ENCODE assay signal across 10 cellular contexts in the genomic region with DNA sequence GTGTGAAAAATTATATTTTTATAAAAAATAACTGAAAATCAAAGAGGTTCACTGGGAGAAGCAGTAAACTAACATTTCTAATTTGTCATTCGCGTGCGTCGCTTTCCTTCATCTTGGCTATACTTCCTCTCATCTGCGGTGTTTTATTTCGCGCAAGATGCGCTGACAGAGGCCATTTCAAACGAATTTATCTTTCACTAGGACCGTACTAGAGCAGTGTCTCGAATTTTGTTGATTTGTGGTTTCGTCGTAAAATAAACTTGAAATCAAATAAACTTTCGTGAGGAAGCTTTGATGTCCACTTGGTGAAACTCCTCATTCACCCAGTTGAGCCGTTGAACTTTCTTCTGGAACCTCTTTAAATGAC.
DNase-seq lines count a peak whose midpoint lies in the region; ATAC-seq and TF ChIP-seq lines count a peak whose summit lies in the region.
"Had no signal": no experiment of that assay in that cellular context is flagged by ENCODE, and none has a peak within 500 bp of the region (broad histone marks: within the 10 kb centered on the region; RNA-seq: fewer than 3 reads in every experiment).

No MANE protein-coding gene starts in this region.

- intact Hi-C loops in activated CD4-positive, alpha-beta T cell treated with anti-CD3 and anti-CD28 coated beads, Interleukin-2, amount 10 ng/mL, durations not matched to agents 24 days and 14 days (cut with micrococcal nuclease), result loop anchor here (5.0 to 10.0 kb wide), 5 partner anchors 332 to 1830 kb away; a partner anchor contains a TSS
- intact Hi-C loops in body of pancreas (cut with DNase I), result no loop called here
- intact Hi-C loops in thyroid gland (cut with DNase I), result no loop called here

- no peak for TF ChIP-seq CTCF in body of pancreas (IDR thresholded peaks at IDR 0.05)
- TF ChIP-seq CTCF in thyroid gland (IDR thresholded peaks at IDR 0.05), result no peak

- no peak for TF ChIP-seq POLR2A in body of pancreas (IDR thresholded peaks at IDR 0.05)
- TF ChIP-seq POLR2A in thyroid gland (IDR thresholded peaks at IDR 0.05), result no peak

- H3K4me1 ChIP-seq in body of pancreas, result peaks cover 35% of the 10 kb centered on the region
- peaks cover 9 to 16% of the 10 kb centered on the region in 2 donors for H3K4me1 ChIP-seq in thyroid gland

- H3K4me3 Mint-ChIP-seq in activated CD4-positive, alpha-beta T cell treated with anti-CD3 and anti-CD28 coated beads, Interleukin-2, amount 10 ng/mL, durations not matched to agents 24 days and 14 days, result peak overlapping the region; percentile 34

- no peak for DNase-seq in activated CD4-positive, alpha-beta T cell treated with anti-CD3 and anti-CD28 coated beads, Interleukin-2, amount 10 ng/mL, durations not matched to agents 24 days and 14 days
- no peak for DNase-seq in activated CD4-positive, alpha-beta T cell treated with anti-CD3 and anti-CD28 coated beads, Interleukin-2, amount 50 U/mL, for 4 hours
- DNase-seq in body of pancreas (peak in 1 of 4 donors; percentile 12), medulla oblongata (ENCODE audit: extremely low spot score) (peak; percentile 17), thyroid gland (peak; percentile 3 to 8), RKO (ENCODE audit: low spot score) (no peak)
- DNase-seq: activated CD4-positive, CD25-positive, alpha-beta regulatory T cell treated with anti-CD3 and anti-CD28 coated beads, Interleukin-2, amount 50 U/mL, for 72 hours; occipital lobe had no signal

- H3K27me3 Mint-ChIP-seq in activated CD4-positive, alpha-beta T cell treated with anti-CD3 and anti-CD28 coated beads, Interleukin-2, amount 10 ng/mL, durations not matched to agents 24 days and 14 days, result peaks cover 73% of the 10 kb centered on the region

- H3K36me3 ChIP-seq in body of pancreas (replicated peaks in 1 of 2; ENCODE audit: insufficient read depth in 1 of 2, low read depth in 2 of 2) (no peaks in the 10 kb centered on the region), thyroid gland (no peaks in the 10 kb centered on the region)

- peak overlapping the region; percentile 1 to 96 (median 59) for H3K27ac ChIP-seq in body of pancreas
- H3K27ac ChIP-seq in thyroid gland, result peak overlapping the region; percentile 25 to 99 (median 98)

- H3K27ac Mint-ChIP-seq in activated CD4-positive, alpha-beta T cell treated with anti-CD3 and anti-CD28 coated beads, Interleukin-2, amount 10 ng/mL, durations not matched to agents 24 days and 14 days, result no peak overlapping the region

- H3K9me3 ChIP-seq in body of pancreas (no peaks in the 10 kb centered on the region), thyroid gland (no peaks in the 10 kb centered on the region)

- 3 to 10% methylated on average over 15 of the region's 15 CpGs for WGBS in body of pancreas, 2 donors
- 15 to 32% methylated on average over 15 of the region's 15 CpGs for WGBS in thyroid gland, 2 donors

- ATAC-seq in body of pancreas, result no peak
- no peak for ATAC-seq in GM18858 (IDR thresholded peaks at IDR 0.05; ENCODE audit: unreplicated experiment)
- ATAC-seq in GM21786 (IDR thresholded peaks at IDR 0.05; ENCODE audit: unreplicated experiment), result no peak

- H3K36me3 Mint-ChIP-seq in activated CD4-positive, alpha-beta T cell treated with anti-CD3 and anti-CD28 coated beads, Interleukin-2, amount 10 ng/mL, durations not matched to agents 24 days and 14 days (ENCODE audit: low read depth), result no peaks in the 10 kb centered on the region

- H3K4me3 ChIP-seq in body of pancreas (peak overlapping the region in 1 of 2 donors; percentile 23), thyroid gland (replicated peaks in 1 of 3) (peak overlapping the region in 2 of 3 donors; percentile 2 to 46)

- peaks cover 4% of the 10 kb centered on the region for H3K9me3 Mint-ChIP-seq in activated CD4-positive, alpha-beta T cell treated with anti-CD3 and anti-CD28 coated beads, Interleukin-2, amount 10 ng/mL, durations not matched to agents 24 days and 14 days

- H3K4me1 Mint-ChIP-seq in activated CD4-positive, alpha-beta T cell treated with anti-CD3 and anti-CD28 coated beads, Interleukin-2, amount 10 ng/mL, durations not matched to agents 24 days and 14 days, result peaks cover 32% of the 10 kb centered on the region

- H3K27me3 ChIP-seq in body of pancreas (no peaks in the 10 kb centered on the region), thyroid gland (no peaks in the 10 kb centered on the region)

Comparison
In these comparisons a context has a peak if more than half of its experiments do, and no peak if none do; other contexts are left out.
1. DNase-seq: peak in medulla oblongata (single experiment) and thyroid gland (2 of 2); none in activated CD4-positive, alpha-beta T cell treated with anti-CD3 and anti-CD28 coated beads, Interleukin-2, amount 10 ng/mL, durations not matched to agents 24 days and 14 days (single experiment), activated CD4-positive, alpha-beta T cell treated with anti-CD3 and anti-CD28 coated beads, Interleukin-2, amount 50 U/mL, for 4 hours (0 of 2) and RKO (single experiment).